Comparison of ENCODE assay signal across 22 cellular contexts in genomic region chr1:208111646-208112200, GRCh38.
A peak's percentile ranks its signal among the peaks of the same experiment; 100 is the strongest.
DNase-seq lines count a peak whose midpoint lies in the region; ATAC-seq and TF ChIP-seq lines count a peak whose summit lies in the region.
"Had no signal": no experiment of that assay in that cellular context is flagged by ENCODE, and none has a peak within 500 bp of the region (broad histone marks: within the 10 kb centered on the region; RNA-seq: fewer than 3 reads in every experiment).

No MANE protein-coding gene starts in this region.

- no peaks in the 10 kb centered on the region for H3K36me3 ChIP-seq in PC-9 (ENCODE audit: low read depth)
- H3K36me3 ChIP-seq: BLaER1 had no signal

- H3K9me2 ChIP-seq in PC-9 (ENCODE audit: insufficient read depth) = no peaks in the 10 kb centered on the region

- no peaks in the 10 kb centered on the region for H3K9me3 ChIP-seq in right cardiac atrium (ENCODE audit: control insufficient read depth, low read length)
- H3K9me3 ChIP-seq in PC-9 (ENCODE audit: insufficient read depth, low read depth) = no peaks in the 10 kb centered on the region
- H3K9me3 ChIP-seq: BLaER1, SJSA1 had no signal

- ATAC-seq in right cardiac atrium (no peak), GM18502 (IDR thresholded peaks at IDR 0.05; ENCODE audit: poor library complexity, unreplicated experiment) (no peak)
- ATAC-seq: Right ventricle myocardium inferior had no signal

- H3F3A ChIP-seq in PC-9 (ENCODE audit: insufficient read depth, low read depth) = peaks cover 38% of the 10 kb centered on the region

- H3K4me3 ChIP-seq in right cardiac atrium (ENCODE audit: low read length) (no peak overlapping the region), PC-9 (no peak overlapping the region)
- H3K4me3 ChIP-seq: BLaER1, SJSA1 had no signal

- intact Hi-C loops in cardiac septum (cut with DNase I) = no loop called here
- intact Hi-C loops in right cardiac atrium (cut with DNase I) = no loop called here
- intact Hi-C loops in PC-9 (cut with micrococcal nuclease; ENCODE audit: unreplicated experiment) = no loop called here
- intact Hi-C loops in posterior cingulate gyrus (cut with DNase I) = no loop called here

- CTCF ChIA-PET in PC-9 (lab: Charles Lee) = no interaction called here

- no peaks in the 10 kb centered on the region for H4K20me1 ChIP-seq in PC-9 (ENCODE audit: insufficient read depth)
- H4K20me1 ChIP-seq: BLaER1 had no signal

- BruUV-seq in PC-9 (replicated peaks; lab: Mats Ljungman, UMichigan) = no TSS peak

- H3K4me2 ChIP-seq in PC-9 = peak overlapping the region; percentile 23
- H3K4me2 ChIP-seq: BLaER1 had no signal

- no peak overlapping the region for H2AFZ ChIP-seq in PC-9

- no peak overlapping the region for H3K27ac ChIP-seq in right cardiac atrium (ENCODE audit: low read length)
- H3K27ac ChIP-seq in PC-9 = no peak overlapping the region
- H3K27ac ChIP-seq: BLaER1, SJSA1 had no signal

- H3K79me2 ChIP-seq in PC-9 (ENCODE audit: low read depth) = no peaks in the 10 kb centered on the region

- H3K4me1 ChIP-seq in right cardiac atrium (ENCODE audit: control insufficient read depth, insufficient read depth, low read length) (no peaks in the 10 kb centered on the region), PC-9 (replicated peaks; ENCODE audit: insufficient read depth) (peaks cover 63% of the 10 kb centered on the region)
- H3K4me1 ChIP-seq: BLaER1 had no signal

- 88% methylated on average over 4 of the region's 4 CpGs for WGBS in right cardiac atrium

- TF ChIP-seq CTCF in PC-9 (conservative IDR thresholded peaks at IDR 0.05) = no peak

- H3K27me3 ChIP-seq in right cardiac atrium (ENCODE audit: control insufficient read depth, insufficient read depth) (no peaks in the 10 kb centered on the region), PC-9 (ENCODE audit: insufficient read depth, low read depth) (no peaks in the 10 kb centered on the region)
- H3K27me3 ChIP-seq: BLaER1, SJSA1 had no signal

- POLR2A ChIA-PET in PC-9 (lab: Charles Lee; ENCODE audit: unreplicated experiment) = no interaction called here

- DNase-seq in cardiac septum (ENCODE audit: low spot score) = peak; percentile 19
- no peak for DNase-seq in right cardiac atrium
- no peak for DNase-seq in PC-9
- peak; percentile 75 for DNase-seq in left kidney (ENCODE audit: low read depth, low spot score)
- DNase-seq in ecto neural progenitor cell (ENCODE audit: low spot score) = no peak
- DNase-seq in activated CD4-positive, alpha-beta T cell treated with anti-CD3 and anti-CD28 coated beads, Interleukin-2, amount 50 U/mL, for 1 hour = no peak
- no peak for DNase-seq in posterior cingulate gyrus
- DNase-seq: 8988T; CD4-positive, CD25-positive, alpha-beta regulatory T cell; HCEC 1CT; NCI-H1092 treated with DMSO at 0.1 percent for 48 hours; NCI-H1436; NCI-H187; NCI-H2081 treated with DMSO at 0.1 percent for 48 hours; NCI-H2171 treated with DMSO at 0.1 percent for 48 hours; NCI-H446; NCI-H524 treated with DMSO at 0.1 percent for 48 hours; NCI-H774 had no signal

Comparison
In these comparisons a context has a peak if more than half of its experiments do, and no peak if none do; other contexts are left out.
1. DNase-seq: peak in cardiac septum (single experiment) and left kidney (single experiment); none in right cardiac atrium (0 of 3), PC-9 (0 of 2), ecto neural progenitor cell (single experiment), activated CD4-positive, alpha-beta T cell treated with anti-CD3 and anti-CD28 coated beads, Interleukin-2, amount 50 U/mL, for 1 hour (single experiment) and posterior cingulate gyrus (0 of 10).